1 cellular context compared by ENCODE assay signal in genomic region chr3:192514754-192515660, GRCh38.
A peak's percentile ranks its signal among the peaks of the same experiment; 100 is the strongest.
TF ChIP-seq lines count a peak whose summit lies in the region.

No MANE protein-coding gene starts in this region.

TF ChIP-seq in H1, 55 proteins besides CTCF, POLR2A, EP300 and RAD21 (continued from another document):
- TF ChIP-seq, protein P1, sequence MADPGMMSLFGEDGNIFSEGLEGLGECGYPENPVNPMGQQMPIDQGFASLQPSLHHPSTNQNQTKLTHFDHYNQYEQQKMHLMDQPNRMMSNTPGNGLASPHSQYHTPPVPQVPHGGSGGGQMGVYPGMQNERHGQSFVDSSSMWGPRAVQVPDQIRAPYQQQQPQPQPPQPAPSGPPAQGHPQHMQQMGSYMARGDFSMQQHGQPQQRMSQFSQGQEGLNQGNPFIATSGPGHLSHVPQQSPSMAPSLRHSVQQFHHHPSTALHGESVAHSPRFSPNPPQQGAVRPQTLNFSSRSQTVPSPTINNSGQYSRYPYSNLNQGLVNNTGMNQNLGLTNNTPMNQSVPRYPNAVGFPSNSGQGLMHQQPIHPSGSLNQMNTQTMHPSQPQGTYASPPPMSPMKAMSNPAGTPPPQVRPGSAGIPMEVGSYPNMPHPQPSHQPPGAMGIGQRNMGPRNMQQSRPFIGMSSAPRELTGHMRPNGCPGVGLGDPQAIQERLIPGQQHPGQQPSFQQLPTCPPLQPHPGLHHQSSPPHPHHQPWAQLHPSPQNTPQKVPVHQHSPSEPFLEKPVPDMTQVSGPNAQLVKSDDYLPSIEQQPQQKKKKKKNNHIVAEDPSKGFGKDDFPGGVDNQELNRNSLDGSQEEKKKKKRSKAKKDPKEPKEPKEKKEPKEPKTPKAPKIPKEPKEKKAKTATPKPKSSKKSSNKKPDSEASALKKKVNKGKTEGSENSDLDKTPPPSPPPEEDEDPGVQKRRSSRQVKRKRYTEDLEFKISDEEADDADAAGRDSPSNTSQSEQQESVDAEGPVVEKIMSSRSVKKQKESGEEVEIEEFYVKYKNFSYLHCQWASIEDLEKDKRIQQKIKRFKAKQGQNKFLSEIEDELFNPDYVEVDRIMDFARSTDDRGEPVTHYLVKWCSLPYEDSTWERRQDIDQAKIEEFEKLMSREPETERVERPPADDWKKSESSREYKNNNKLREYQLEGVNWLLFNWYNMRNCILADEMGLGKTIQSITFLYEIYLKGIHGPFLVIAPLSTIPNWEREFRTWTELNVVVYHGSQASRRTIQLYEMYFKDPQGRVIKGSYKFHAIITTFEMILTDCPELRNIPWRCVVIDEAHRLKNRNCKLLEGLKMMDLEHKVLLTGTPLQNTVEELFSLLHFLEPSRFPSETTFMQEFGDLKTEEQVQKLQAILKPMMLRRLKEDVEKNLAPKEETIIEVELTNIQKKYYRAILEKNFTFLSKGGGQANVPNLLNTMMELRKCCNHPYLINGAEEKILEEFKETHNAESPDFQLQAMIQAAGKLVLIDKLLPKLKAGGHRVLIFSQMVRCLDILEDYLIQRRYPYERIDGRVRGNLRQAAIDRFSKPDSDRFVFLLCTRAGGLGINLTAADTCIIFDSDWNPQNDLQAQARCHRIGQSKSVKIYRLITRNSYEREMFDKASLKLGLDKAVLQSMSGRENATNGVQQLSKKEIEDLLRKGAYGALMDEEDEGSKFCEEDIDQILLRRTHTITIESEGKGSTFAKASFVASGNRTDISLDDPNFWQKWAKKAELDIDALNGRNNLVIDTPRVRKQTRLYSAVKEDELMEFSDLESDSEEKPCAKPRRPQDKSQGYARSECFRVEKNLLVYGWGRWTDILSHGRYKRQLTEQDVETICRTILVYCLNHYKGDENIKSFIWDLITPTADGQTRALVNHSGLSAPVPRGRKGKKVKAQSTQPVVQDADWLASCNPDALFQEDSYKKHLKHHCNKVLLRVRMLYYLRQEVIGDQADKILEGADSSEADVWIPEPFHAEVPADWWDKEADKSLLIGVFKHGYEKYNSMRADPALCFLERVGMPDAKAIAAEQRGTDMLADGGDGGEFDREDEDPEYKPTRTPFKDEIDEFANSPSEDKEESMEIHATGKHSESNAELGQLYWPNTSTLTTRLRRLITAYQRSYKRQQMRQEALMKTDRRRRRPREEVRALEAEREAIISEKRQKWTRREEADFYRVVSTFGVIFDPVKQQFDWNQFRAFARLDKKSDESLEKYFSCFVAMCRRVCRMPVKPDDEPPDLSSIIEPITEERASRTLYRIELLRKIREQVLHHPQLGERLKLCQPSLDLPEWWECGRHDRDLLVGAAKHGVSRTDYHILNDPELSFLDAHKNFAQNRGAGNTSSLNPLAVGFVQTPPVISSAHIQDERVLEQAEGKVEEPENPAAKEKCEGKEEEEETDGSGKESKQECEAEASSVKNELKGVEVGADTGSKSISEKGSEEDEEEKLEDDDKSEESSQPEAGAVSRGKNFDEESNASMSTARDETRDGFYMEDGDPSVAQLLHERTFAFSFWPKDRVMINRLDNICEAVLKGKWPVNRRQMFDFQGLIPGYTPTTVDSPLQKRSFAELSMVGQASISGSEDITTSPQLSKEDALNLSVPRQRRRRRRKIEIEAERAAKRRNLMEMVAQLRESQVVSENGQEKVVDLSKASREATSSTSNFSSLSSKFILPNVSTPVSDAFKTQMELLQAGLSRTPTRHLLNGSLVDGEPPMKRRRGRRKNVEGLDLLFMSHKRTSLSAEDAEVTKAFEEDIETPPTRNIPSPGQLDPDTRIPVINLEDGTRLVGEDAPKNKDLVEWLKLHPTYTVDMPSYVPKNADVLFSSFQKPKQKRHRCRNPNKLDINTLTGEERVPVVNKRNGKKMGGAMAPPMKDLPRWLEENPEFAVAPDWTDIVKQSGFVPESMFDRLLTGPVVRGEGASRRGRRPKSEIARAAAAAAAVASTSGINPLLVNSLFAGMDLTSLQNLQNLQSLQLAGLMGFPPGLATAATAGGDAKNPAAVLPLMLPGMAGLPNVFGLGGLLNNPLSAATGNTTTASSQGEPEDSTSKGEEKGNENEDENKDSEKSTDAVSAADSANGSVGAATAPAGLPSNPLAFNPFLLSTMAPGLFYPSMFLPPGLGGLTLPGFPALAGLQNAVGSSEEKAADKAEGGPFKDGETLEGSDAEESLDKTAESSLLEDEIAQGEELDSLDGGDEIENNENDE (IDR thresholded peaks at IDR 0.05; ENCODE audit: insufficient replicate concordance, low read length) = no peak
- TF ChIP-seq HDAC2 (IDR thresholded peaks at IDR 0.05; ENCODE audit: borderline replicate concordance in 1 of 2, low read depth in 2 of 2, low read length in 2 of 2) (0 out of 4 replicates have a peak, but pooled peaks of 1 of the 2 experiments have one; percentile 49), KDM4A (IDR thresholded peaks at IDR 0.05; ENCODE audit: low read depth, low read length, severe bottlenecking) (peak; percentile 96), TAF1 (IDR thresholded peaks at IDR 0.05; ENCODE audit: low read depth, low read length) (peak; percentile 44; the same call in 1 of the 2 replicates), ASH2L (IDR thresholded peaks at IDR 0.05; ENCODE audit: low read length) (peak; percentile 60), NANOG (IDR thresholded peaks at IDR 0.05; ENCODE audit: insufficient read depth, low read depth, low read length, poor library complexity, severe bottlenecking) (no peak)
